Comparison of ENCODE assay signal across 8 cellular contexts in genomic region chr6:119348308-119349040, GRCh38. TPM values are rescaled to one million over a fixed set of nuclear protein-coding genes. Genes with fewer than 3 reads are reported as not detected.
DNase-seq lines count a peak whose midpoint lies in the region; ATAC-seq lines count a peak whose summit lies in the region.

No MANE protein-coding gene starts in this region.

- no peak overlapping the region for H2BK15ac ChIP-seq in mesendoderm (replicated peaks; ENCODE audit: low read depth)

- H3K4me1 ChIP-seq in mesendoderm (ENCODE audit: control insufficient read depth, low read depth, low read length), result peaks cover 3% of the 10 kb centered on the region

- H3K23ac ChIP-seq in mesendoderm (ENCODE audit: low read length), result no peak overlapping the region

- peaks cover 24% of the 10 kb centered on the region for H3K79me2 ChIP-seq in mesendoderm (ENCODE audit: control insufficient read depth, insufficient read depth, low read length)

- H4K8ac ChIP-seq in mesendoderm (ENCODE audit: low read depth, low read length), result no peak overlapping the region

- intact Hi-C loops in dendritic cell treated with granulocyte-macrophage colony-stimulating factor and Interleukin-4, amounts not matched to agents 40 ng/mL and 50 ng/mL, for 4 days (cut with micrococcal nuclease), result loop anchor here (5.0 kb wide), 3 partner anchors 36 to 456 kb away; partner anchors contain the start of gene ASF1A

- peak overlapping the region; percentile 84 for H3K4me3 ChIP-seq in mesendoderm (ENCODE audit: low read length)

- peaks cover 5% of the 10 kb centered on the region for H3K27me3 Mint-ChIP-seq in dendritic cell treated with granulocyte-macrophage colony-stimulating factor and Interleukin-4, amounts not matched to agents 40 ng/mL and 50 ng/mL, for 4 days

- peak overlapping the region; percentile 49 for H3K4ac ChIP-seq in mesendoderm (ENCODE audit: low read depth, low read length)

- H3K36me3 ChIP-seq in mesendoderm (ENCODE audit: control insufficient read depth, insufficient read depth, low read length), result no peaks in the 10 kb centered on the region

- H3K79me1 ChIP-seq in mesendoderm (ENCODE audit: low read length), result peaks cover 16% of the 10 kb centered on the region

- no CpG with 5 or more reads among the region's 65 CpGs for WGBS in mesendoderm (ENCODE audit: extremely low coverage, insufficient coverage, low lambda C conversion rate)

- H2BK5ac ChIP-seq in mesendoderm (ENCODE audit: low read length), result no peak overlapping the region

- peak; percentile 3 for DNase-seq in NCI-H2171 treated with DMSO at 0.1 percent for 48 hours (lab: John Stamatoyannopoulos, UW)
- no peak for DNase-seq in NCI-H2171 (lab: John Stamatoyannopoulos, UW)
- DNase-seq in activated CD4-positive, alpha-beta T cell treated with anti-CD3 and anti-CD28 coated beads for 24 hours (ENCODE audit: low read depth in 2 of 2), result peak; percentile 15 to 20
- peak; percentile 62 for DNase-seq in mesendoderm
- DNase-seq in stimulated activated naive CD8-positive, alpha-beta T cell treated with anti-CD3 and anti-CD28 coated beads, Interleukin-15, Interleukin-2, amounts not matched to agents 100 U/mL and 50 U/mL, for 24 hours, result peak; percentile 70
- DNase-seq in GF-D8 (lab: John Stamatoyannopoulos, UW), result no peak

- peak; percentile 5 for ATAC-seq in HG03439 (IDR thresholded peaks at IDR 0.05; ENCODE audit: unreplicated experiment)
- ATAC-seq in stimulated activated naive CD8-positive, alpha-beta T cell treated with anti-CD3 and anti-CD28 coated beads, Interleukin-15, Interleukin-2, amounts not matched to agents 100 U/mL and 50 U/mL, for 24 hours, result peak; percentile 6

- H3K27me3 ChIP-seq in mesendoderm (ENCODE audit: insufficient read depth, low read length, poor library complexity), result no peaks in the 10 kb centered on the region

- no peak overlapping the region for H2BK120ac ChIP-seq in mesendoderm (ENCODE audit: low read depth, low read length)

- peak overlapping the region; percentile 90 for H3K27ac Mint-ChIP-seq in dendritic cell treated with granulocyte-macrophage colony-stimulating factor and Interleukin-4, amounts not matched to agents 40 ng/mL and 50 ng/mL, for 4 days

- peaks cover 14% of the 10 kb centered on the region for H3K36me3 Mint-ChIP-seq in dendritic cell treated with granulocyte-macrophage colony-stimulating factor and Interleukin-4, amounts not matched to agents 40 ng/mL and 50 ng/mL, for 4 days (ENCODE audit: low read depth)

- peak overlapping the region; percentile 89 for H3K4me3 Mint-ChIP-seq in dendritic cell treated with granulocyte-macrophage colony-stimulating factor and Interleukin-4, amounts not matched to agents 40 ng/mL and 50 ng/mL, for 4 days

- peaks cover 41% of the 10 kb centered on the region for H3K4me1 Mint-ChIP-seq in dendritic cell treated with granulocyte-macrophage colony-stimulating factor and Interleukin-4, amounts not matched to agents 40 ng/mL and 50 ng/mL, for 4 days (ENCODE audit: low read depth)

- peak overlapping the region; percentile 65 for H3K18ac ChIP-seq in mesendoderm (ENCODE audit: low read length)

- no peak overlapping the region for H2AK5ac ChIP-seq in mesendoderm (ENCODE audit: low read length)

- no peak overlapping the region for H4K5ac ChIP-seq in mesendoderm (ENCODE audit: low read length)

- no peaks in the 10 kb centered on the region for H3K9me3 Mint-ChIP-seq in dendritic cell treated with granulocyte-macrophage colony-stimulating factor and Interleukin-4, amounts not matched to agents 40 ng/mL and 50 ng/mL, for 4 days

- peak overlapping the region; percentile 95 for H3K4me2 ChIP-seq in mesendoderm (ENCODE audit: low read length)

- peak overlapping the region; percentile 94 for H3K9ac ChIP-seq in mesendoderm (ENCODE audit: low read length)

- H3K27ac ChIP-seq in mesendoderm (ENCODE audit: low read depth, low read length), result no peak overlapping the region

- peak overlapping the region; percentile 97 for H3K56ac ChIP-seq in mesendoderm (ENCODE audit: low read length)

RNA-seq across cellular contexts. Expression of gene MAN1A1, which starts 1.1 kb away (rescaled TPM):
- polyA plus RNA-seq in mesendoderm (2013, experiment 1 of 2), result 4.5 TPM
- polyA plus RNA-seq in mesendoderm (2013, experiment 2 of 2), result 4.1 TPM

Comparison
In these comparisons a context has a peak if more than half of its experiments do, and no peak if none do; other contexts are left out.
1. DNase-seq: peak in NCI-H2171 treated with DMSO at 0.1 percent for 48 hours (single experiment), activated CD4-positive, alpha-beta T cell treated with anti-CD3 and anti-CD28 coated beads for 24 hours (2 of 2), mesendoderm (single experiment) and stimulated activated naive CD8-positive, alpha-beta T cell treated with anti-CD3 and anti-CD28 coated beads, Interleukin-15, Interleukin-2, amounts not matched to agents 100 U/mL and 50 U/mL, for 24 hours (single experiment); none in NCI-H2171 (single experiment) and GF-D8 (single experiment).